1 cellular context compared by ENCODE assay signal in the genomic region with DNA sequence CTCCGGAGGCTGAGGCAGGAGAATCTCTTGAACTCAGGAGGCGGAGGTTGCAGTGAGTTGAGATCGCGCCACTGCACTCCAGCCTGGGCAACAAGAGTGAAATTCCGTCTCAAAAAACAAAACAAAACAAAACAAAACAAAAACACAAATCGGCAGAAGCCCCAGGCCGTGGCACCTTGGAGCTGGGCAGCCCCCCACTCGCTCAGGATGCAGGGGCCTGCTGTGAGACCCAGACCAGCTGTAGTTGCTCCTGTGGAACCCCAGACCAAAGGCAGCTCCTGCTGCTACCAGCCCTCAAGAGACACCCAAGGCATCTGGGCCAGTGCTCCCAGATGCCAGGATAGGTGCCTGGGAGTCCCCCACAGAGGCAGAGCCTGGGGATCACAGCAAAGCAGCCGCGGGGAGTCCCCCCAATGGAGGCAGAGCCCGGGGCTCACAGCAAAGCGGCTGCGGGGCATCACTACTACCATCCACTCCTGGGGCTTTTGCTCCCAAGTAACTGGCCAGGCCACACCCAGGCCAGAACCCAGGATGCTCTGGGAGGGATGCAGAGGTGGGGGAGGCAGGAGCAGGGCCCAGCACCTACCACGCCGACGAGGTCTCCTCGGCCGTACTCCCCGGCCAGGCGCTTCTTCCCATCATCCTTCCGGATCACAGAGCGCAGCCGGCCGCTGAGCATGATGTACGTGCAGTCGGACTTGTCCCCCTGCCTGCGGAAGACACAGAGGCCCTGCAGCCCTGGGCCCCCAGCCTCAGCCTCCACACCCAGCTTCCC.
TF ChIP-seq lines count a peak whose summit lies in the region.

No MANE protein-coding gene starts in this region.

TF ChIP-seq in endothelial cell of umbilical vein, 7 proteins besides CTCF, POLR2A, EP300 and RAD21:
- TF ChIP-seq POLR2AphosphoS5 (IDR thresholded peaks at IDR 0.05; ENCODE audit: insufficient read depth, low read depth, low read length): no peak
- TF ChIP-seq JUN (IDR thresholded peaks at IDR 0.05; ENCODE audit: borderline replicate concordance, insufficient read depth, insufficient read length, low read depth): no peak
- TF ChIP-seq MYC (IDR thresholded peaks at IDR 0.05; ENCODE audit: low read depth, low read length): no peak
- TF ChIP-seq, protein P1, sequence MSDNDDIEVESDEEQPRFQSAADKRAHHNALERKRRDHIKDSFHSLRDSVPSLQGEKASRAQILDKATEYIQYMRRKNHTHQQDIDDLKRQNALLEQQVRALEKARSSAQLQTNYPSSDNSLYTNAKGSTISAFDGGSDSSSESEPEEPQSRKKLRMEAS (IDR thresholded peaks at IDR 0.05; ENCODE audit: insufficient read depth, insufficient read length): no peak
- TF ChIP-seq GATA2 (IDR thresholded peaks at IDR 0.05; ENCODE audit: insufficient read depth, insufficient read length, low read depth, low read length): no peak
- TF ChIP-seq EZH2 (IDR thresholded peaks at IDR 0.05; ENCODE audit: borderline replicate concordance, low read depth, low read length, severe bottlenecking): no peak
- no peak for TF ChIP-seq FOS (IDR thresholded peaks at IDR 0.05; ENCODE audit: borderline replicate concordance, insufficient read depth, low read length)
